ENCODE assay signal across 8 cellular contexts in genomic region chr17:41811549-41812175, GRCh38. TPM values are rescaled to one million over a fixed set of nuclear protein-coding genes. Genes with fewer than 3 reads are reported as not detected.
DNase-seq lines count a peak whose midpoint lies in the region; ATAC-seq, FAIRE-seq and TF ChIP-seq lines count a peak whose summit lies in the region.

Gene P3H4, minus strand, starts transcription at chr17:41811949. Its CDS starts 34 bp downstream, at chr17:41811915.

- H3K79me2 ChIP-seq in SU-DHL-6 (ENCODE audit: insufficient read depth, low read length), result no peaks in the 10 kb centered on the region

- H3K27me3 ChIP-seq in MG63 (no peaks in the 10 kb centered on the region), SU-DHL-6 (ENCODE audit: low read length) (no peaks in the 10 kb centered on the region), pancreas (no peaks in the 10 kb centered on the region), thymus (ENCODE audit: control insufficient read depth, insufficient read depth) (peaks cover 34% of the 10 kb centered on the region)

- TF ChIP-seq CTCF in C4-2B (conservative IDR thresholded peaks at IDR 0.05) (peak; percentile 93), SU-DHL-6 (IDR thresholded peaks at IDR 0.05; ENCODE audit: insufficient read depth, low read length, poor library complexity, severe bottlenecking) (peak; percentile 44), pancreas (IDR thresholded peaks at IDR 0.05) (peak; percentile 56 to 69 (median 61))

- no peaks in the 10 kb centered on the region for H3F3A ChIP-seq in SU-DHL-6 (ENCODE audit: insufficient read depth)

- DNase-seq in MG63 (peak; percentile 86), Right ventricle myocardium superior (peak; percentile 89), pancreas (peak; percentile 79 to 94 (median 84))
- peak; percentile 25 for DNase-seq in activated naive CD8-positive, alpha-beta T cell treated with anti-CD3 and anti-CD28 coated beads, Interleukin-2, amount 50 U/mL, for 16 hours (ENCODE audit: low read depth, low spot score)

- H3K9me2 ChIP-seq in SU-DHL-6 (replicated peaks; ENCODE audit: insufficient read depth, low read length), result no peaks in the 10 kb centered on the region

- H3K9ac ChIP-seq in SU-DHL-6 (ENCODE audit: low read length), result peak within 1 kb of the TSS; percentile 66

- no peak for FAIRE-seq in pancreas (lab: Jason Lieb, UNC)

- peak within 1 kb of the TSS; percentile 66 for H3K4me2 ChIP-seq in SU-DHL-6 (ENCODE audit: low read depth, low read length, poor library complexity, severe bottlenecking)

- H4K20me1 ChIP-seq in SU-DHL-6 (ENCODE audit: low read depth, low read length), result no peaks in the 10 kb centered on the region

- WGBS in pancreas, 2 donors, result 0% methylated on average over 65 to 84 of the region's 84 CpGs
- under 1% methylated on average over 84 of the region's 84 CpGs for WGBS in thymus

- ATAC-seq in GM21423 (IDR thresholded peaks at IDR 0.05; ENCODE audit: unreplicated experiment) (peak; percentile 68), Right ventricle myocardium superior (ENCODE audit: poor library complexity) (peak; percentile 91), pancreas (peak; percentile 87 to 92 (median 90))

- peak within 1 kb of the TSS; percentile 90 for H2AFZ ChIP-seq in SU-DHL-6 (ENCODE audit: low read depth, low read length, severe bottlenecking)

- H3K9me3 ChIP-seq in MG63 (no peaks in the 10 kb centered on the region), SU-DHL-6 (ENCODE audit: insufficient read depth, low read length) (no peaks in the 10 kb centered on the region), pancreas (no peaks in the 10 kb centered on the region), thymus (ENCODE audit: control insufficient read depth) (peaks cover 2% of the 10 kb centered on the region)

- H3K36me3 ChIP-seq in MG63 (peaks cover 67% of the 10 kb centered on the region), SU-DHL-6 (ENCODE audit: low read length) (no peaks in the 10 kb centered on the region), pancreas (no peaks in the 10 kb centered on the region), thymus (ENCODE audit: control insufficient read depth, insufficient read depth) (no peaks in the 10 kb centered on the region)

- peak within 1 kb of the TSS; percentile 97 for H3K4me3 ChIP-seq in MG63
- peak within 1 kb of the TSS; percentile 73 for H3K4me3 ChIP-seq in SU-DHL-6 (ENCODE audit: insufficient read depth, low read length, poor library complexity, severe bottlenecking)
- H3K4me3 ChIP-seq in pancreas, result peak within 1 kb of the TSS; percentile 67 to 79 (median 74)
- peak within 1 kb of the TSS; percentile 78 for H3K4me3 ChIP-seq in thymus (ENCODE audit: low read length)

- H3K27ac ChIP-seq in C4-2B (peak within 1 kb of the TSS; percentile 93), SU-DHL-6 (ENCODE audit: low read depth, low read length) (no peak within 1 kb of the TSS), pancreas (peak within 1 kb of the TSS; percentile 26 to 70 (median 66)), thymus (ENCODE audit: low read depth) (no peak within 1 kb of the TSS)

- H3K4me1 ChIP-seq in pancreas (peaks cover 5 to 14% (median 7%) of the 10 kb centered on the region in 3 donors), thymus (ENCODE audit: control insufficient read depth, insufficient read depth, low read length) (peaks cover 9% of the 10 kb centered on the region)

- intact Hi-C loops in Right ventricle myocardium superior (cut with DNase I), result no loop called here
- intact Hi-C loops in pancreas (cut with DNase I), result loop anchor here in 1 of 3 donors (10.0 kb wide), 1 partner anchor 53 kb away; the partner anchor contains the start of gene KLHL11

RNA-seq across cellular contexts. Expression of gene P3H4, which starts in this region (rescaled TPM):
- total RNA-seq in MG63 (2014; rRNA removed; shearing (Covaris generic); ENCODE audit: low replicate concordance), result 66.5 and 123 TPM in 2 replicates
- total RNA-seq in Right ventricle myocardium superior (6.7 TPM), pancreas (10 to 100 TPM in 3 of 6 donors, 1 to 10 TPM in 3; 8.4 to 15.7 (median 10.1) TPM)
- polyA plus RNA-seq in pancreas (10 to 100 TPM; 13.0 to 16.6 TPM), thymus (4.8 TPM)

Comparison
In these comparisons a context has a peak if more than half of its experiments do, and no peak if none do; other contexts are left out.
1. H3K27ac ChIP-seq: peak in C4-2B (single experiment) and pancreas (4 of 4); none in SU-DHL-6 (single experiment) and thymus (single experiment).
2. DNase-seq: peak in every context shown above with its lines; median percentile 89 in Right ventricle myocardium superior; 86 in MG63; 84 in pancreas; 25 in activated naive CD8-positive, alpha-beta T cell treated with anti-CD3 and anti-CD28 coated beads, Interleukin-2, amount 50 U/mL, for 16 hours.
3. Peak in every context shown above with its lines, with median percentiles within 50 percentile points of each other: CTCF ChIP-seq, ATAC-seq and H3K4me3 ChIP-seq.